In the genomic region with DNA sequence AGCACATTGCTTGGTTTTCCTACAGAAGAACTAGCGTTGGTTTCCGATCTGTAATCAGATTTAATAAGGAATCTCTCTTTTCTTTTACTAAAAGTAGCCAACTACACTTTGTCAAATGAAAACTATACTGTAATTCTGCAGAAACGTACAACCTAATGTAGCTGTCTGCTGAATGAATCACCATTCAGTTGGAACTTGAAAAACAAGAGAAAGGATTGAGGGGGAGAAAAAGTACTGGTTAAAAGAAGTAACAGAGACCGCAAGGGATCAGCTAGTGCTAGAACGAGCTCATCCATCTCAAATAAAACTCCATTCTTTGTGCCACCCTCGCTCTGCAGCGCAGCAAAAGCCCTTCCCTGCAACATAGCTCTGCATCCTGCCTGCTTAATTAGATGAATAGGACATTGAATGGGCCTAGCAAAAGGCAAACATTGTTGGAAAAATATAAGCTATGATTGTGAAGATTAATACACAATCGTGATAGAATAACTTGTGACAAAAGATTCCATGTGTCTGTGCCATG, we compare ENCODE assay signal across 28 cellular contexts. TPM values are rescaled to one million over a fixed set of nuclear protein-coding genes. Genes with fewer than 3 reads are reported as not detected.
DNase-seq lines count a peak whose midpoint lies in the region; ATAC-seq and TF ChIP-seq lines count a peak whose summit lies in the region.
"Had no signal": no experiment of that assay in that cellular context is flagged by ENCODE, and none has a peak within 500 bp of the region (broad histone marks: within the 10 kb centered on the region; RNA-seq: fewer than 3 reads in every experiment).

No MANE protein-coding gene starts in this region.

- H3K9me3 ChIP-seq in Panc1 (ENCODE audit: control insufficient read depth, insufficient read depth, low read depth, low read length) = no peaks in the 10 kb centered on the region
- H3K9me3 ChIP-seq: adrenal gland, breast epithelium, HAP-1, left ventricle myocardium inferior, psoas muscle had no signal

- ATAC-seq in Panc1 (0 out of 2 replicates have a peak, but pooled peaks have one; percentile 18), HG02798 (IDR thresholded peaks at IDR 0.05; ENCODE audit: poor library complexity, unreplicated experiment) (no peak), GM21423 (IDR thresholded peaks at IDR 0.05; ENCODE audit: unreplicated experiment) (no peak)
- ATAC-seq: K562; psoas muscle; stimulated activated effector memory CD8-positive, alpha-beta T cell treated with anti-CD3 and anti-CD28 coated beads, Interleukin-12 subunit alpha, Interleukin-12 subunit beta, amount 100 ng/mL, for 72 hours had no signal

- H3K27me3 ChIP-seq in Panc1 (ENCODE audit: control insufficient read depth, insufficient read depth, low read length) = no peaks in the 10 kb centered on the region
- H3K27me3 ChIP-seq: breast epithelium had no signal

- DNase-seq in Panc1 (ENCODE audit: low read depth, low spot score) (no peak), astrocyte of the spinal cord (ENCODE audit: low read depth, low spot score) (peak; percentile 43), midbrain (lab: John Stamatoyannopoulos, UW) (peak; percentile 16), superior temporal gyrus (ENCODE audit: extremely low spot score) (peak; percentile 41), progenitor cell of endocrine pancreas (ENCODE audit: low spot score, unreplicated experiment) (no peak)
- DNase-seq: activated CD4-positive, CD25-positive, alpha-beta regulatory T cell; activated T-cell treated with anti-CD3 and anti-CD28 coated beads, Interleukin-2, amount 50 U/mL, for 48 hours; adrenal gland; C1 segment of cervical spinal cord; glutamatergic neuron; islet precursor cell; left ventricle myocardium inferior; NCI-H1092 treated with DMSO at 0.1 percent for 48 hours; NCI-H2171 treated with DMSO at 0.1 percent for 48 hours; NCI-H510A treated with DMSO at 0.1 percent for 48 hours; psoas muscle; stimulated activated CD4-positive, alpha-beta T cell treated with anti-CD3 and anti-CD28 coated beads, Interleukin-15, amount 100 ng/mL, for 24 hours; trophoblast cell had no signal

- TF ChIP-seq CTCF in Panc1 (IDR thresholded peaks at IDR 0.05) = no peak
- no peak for TF ChIP-seq CTCF in astrocyte of the spinal cord (IDR thresholded peaks at IDR 0.05; ENCODE audit: low read depth, low read length)
- no peak for TF ChIP-seq CTCF in progenitor cell of endocrine pancreas (IDR thresholded peaks at IDR 0.05; ENCODE audit: unreplicated experiment)

- peak overlapping the region; percentile 98 for H3K27ac ChIP-seq in Panc1 (ENCODE audit: low read length)
- H3K27ac ChIP-seq: adrenal gland, breast epithelium, epithelial cell of prostate, left ventricle myocardium inferior, psoas muscle had no signal

- H3K27me3 Mint-ChIP-seq in progenitor cell of endocrine pancreas = no peaks in the 10 kb centered on the region

- H3K9me3 Mint-ChIP-seq in progenitor cell of endocrine pancreas (ENCODE audit: low read depth) = no peaks in the 10 kb centered on the region
- H3K9me3 Mint-ChIP-seq: stimulated activated effector memory CD8-positive, alpha-beta T cell treated with anti-CD3 and anti-CD28 coated beads, Interleukin-12 subunit alpha, Interleukin-12 subunit beta, amount 100 ng/mL, for 72 hours had no signal

- no peaks in the 10 kb centered on the region for H3K36me3 Mint-ChIP-seq in progenitor cell of endocrine pancreas (ENCODE audit: insufficient read depth)
- H3K36me3 Mint-ChIP-seq: stimulated activated effector memory CD8-positive, alpha-beta T cell treated with anti-CD3 and anti-CD28 coated beads, Interleukin-12 subunit alpha, Interleukin-12 subunit beta, amount 100 ng/mL, for 72 hours had no signal

- intact Hi-C loops in Panc1 (cut with micrococcal nuclease; ENCODE audit: unreplicated experiment) = no loop called here

- H3K36me3 ChIP-seq in Panc1 (ENCODE audit: control insufficient read depth, insufficient read depth, low read length) = no peaks in the 10 kb centered on the region
- H3K36me3 ChIP-seq: adrenal gland, breast epithelium, HAP-1, left ventricle myocardium inferior had no signal

- no TSS peak for BruUV-seq in Panc1 (replicated peaks; lab: Mats Ljungman, UMichigan)

- in situ Hi-C loops in Panc1 (cut with HindIII; ENCODE audit: low pct_unique_long_range_greater_than_20kb, low sequenced_read_pairs) = no loop called here
- in situ Hi-C loops in astrocyte of the spinal cord (cut with HindIII; ENCODE audit: low sequenced_read_pairs) = no loop called here

- CTCF ChIA-PET in Panc1 (lab: Charles Lee) = no interaction called here

- H3K27ac Mint-ChIP-seq in progenitor cell of endocrine pancreas = no peak overlapping the region
- H3K27ac Mint-ChIP-seq: stimulated activated effector memory CD8-positive, alpha-beta T cell treated with anti-CD3 and anti-CD28 coated beads, Interleukin-12 subunit alpha, Interleukin-12 subunit beta, amount 100 ng/mL, for 72 hours had no signal

- peaks cover 30% of the 10 kb centered on the region for H3K4me1 ChIP-seq in Panc1 (ENCODE audit: control insufficient read depth, insufficient read depth, low read length)
- H3K4me1 ChIP-seq: adrenal gland, breast epithelium, HAP-1, left ventricle myocardium inferior, psoas muscle had no signal

- H3K4me3 ChIP-seq in Panc1 (ENCODE audit: low read depth in 2 of 2, low read length in 2 of 2) (peak overlapping the region; percentile 27 to 37), astrocyte of the spinal cord (ENCODE audit: low read depth, low read length) (no peak overlapping the region)
- H3K4me3 ChIP-seq: adrenal gland, breast epithelium, HAP-1, K562, left ventricle myocardium inferior, psoas muscle had no signal

- POLR2A ChIA-PET in Panc1 (lab: Charles Lee) = interaction anchor here (0.6 kb wide), 1 partner anchor 1761 kb away, joined by 13 read pairs; no protein-coding TSS in a partner anchor

- H3K4me3 Mint-ChIP-seq in progenitor cell of endocrine pancreas (ENCODE audit: low read depth) = no peak overlapping the region
- H3K4me3 Mint-ChIP-seq: stimulated activated effector memory CD8-positive, alpha-beta T cell treated with anti-CD3 and anti-CD28 coated beads, Interleukin-12 subunit alpha, Interleukin-12 subunit beta, amount 100 ng/mL, for 72 hours had no signal

- H3K4me1 Mint-ChIP-seq in progenitor cell of endocrine pancreas (ENCODE audit: low read depth) = no peaks in the 10 kb centered on the region

RNA-seq across cellular contexts. Expression of gene GARIN2, which starts 2.6 kb away (rescaled TPM):
- total RNA-seq in Panc1 (2021; ENCODE audit: unreplicated experiment) = 8.9 TPM
- 6.9 TPM for polyA plus RNA-seq in Panc1 (2012; ENCODE audit: insufficient read length)
- total RNA-seq in progenitor cell of endocrine pancreas = 0.24 TPM in 1 of 2 replicates, not detected in the other
- total RNA-seq: adrenal gland, breast epithelium, K562, left ventricle myocardium inferior, MCF 10A, mesenteric fat pad, myocyte, psoas muscle had no signal
- polyA plus RNA-seq: psoas muscle had no signal

RNA-seq across cellular contexts. Expression of gene PALS1, which starts 49.4 kb away (rescaled TPM):
- total RNA-seq in Panc1 (2021; ENCODE audit: unreplicated experiment) = 52.6 TPM
- 23.0 TPM for polyA plus RNA-seq in Panc1 (2012; ENCODE audit: insufficient read length)
- 30.1 and 33.1 TPM in 2 replicates for total RNA-seq in progenitor cell of endocrine pancreas

Comparison
In these comparisons a context has a peak if more than half of its experiments do, and no peak if none do; other contexts are left out.
1. DNase-seq: peak in astrocyte of the spinal cord (single experiment), midbrain (single experiment) and superior temporal gyrus (single experiment); none in Panc1 (single experiment) and progenitor cell of endocrine pancreas (single experiment).